ENCODE assay signal across 9 cellular contexts in the genomic region with DNA sequence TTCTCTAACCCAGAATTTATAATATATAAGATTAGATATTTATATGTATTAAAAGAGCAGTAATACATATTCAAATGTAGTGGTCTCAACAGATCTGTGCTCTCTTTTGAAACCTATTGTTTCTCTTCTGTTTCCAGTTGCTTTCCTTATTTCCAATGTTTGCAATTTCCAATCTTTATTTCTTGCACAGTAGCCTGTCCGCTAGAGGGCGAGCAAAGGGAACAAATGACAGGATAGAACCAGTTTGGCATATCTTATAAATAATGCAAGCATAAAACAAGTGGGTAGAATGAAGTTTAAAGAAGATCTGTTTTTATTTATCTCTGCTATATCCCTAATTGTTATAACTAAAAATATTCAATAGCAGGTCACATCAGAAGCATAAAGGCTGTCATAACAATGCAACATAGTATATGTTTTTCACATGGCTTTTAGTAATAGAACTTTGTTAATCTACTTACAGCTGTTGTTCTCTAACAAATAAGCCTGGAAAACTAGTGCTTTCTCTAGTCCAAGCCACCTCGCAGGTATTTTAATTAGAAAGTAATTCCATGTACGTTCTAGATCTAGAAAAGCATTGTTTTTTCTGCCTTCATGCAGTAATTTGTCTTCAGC. TPM values are rescaled to one million over a fixed set of nuclear protein-coding genes. Genes with fewer than 3 reads are reported as not detected.
DNase-seq lines count a peak whose midpoint lies in the region; ATAC-seq, FAIRE-seq and TF ChIP-seq lines count a peak whose summit lies in the region.
"Had no signal": no experiment of that assay in that cellular context is flagged by ENCODE, and none has a peak within 500 bp of the region (broad histone marks: within the 10 kb centered on the region; RNA-seq: fewer than 3 reads in every experiment).

No MANE protein-coding gene starts in this region.

- H3K4me1 ChIP-seq in endodermal cell (ENCODE audit: control insufficient read depth, insufficient read depth, low read length) (no peaks in the 10 kb centered on the region), stomach (peaks cover 0 to 6% (median 4%) of the 10 kb centered on the region in 4 donors)

- H3K4me3 ChIP-seq in endodermal cell (ENCODE audit: low read length) (no peak overlapping the region), stomach (no peak overlapping the region)
- H3K4me3 ChIP-seq: skin epidermis had no signal

- H3K27ac ChIP-seq in endodermal cell (ENCODE audit: low read depth, low read length) (no peak overlapping the region), stomach (no peak overlapping the region)
- H3K27ac ChIP-seq: skin epidermis had no signal

- no peaks in the 10 kb centered on the region for H3K4me1 Mint-ChIP-seq in activated CD4-positive, alpha-beta T cell treated with anti-CD3 and anti-CD28 coated beads, Interleukin-2, amount 10 ng/mL, durations not matched to agents 24 days and 14 days
- peaks cover 12% of the 10 kb centered on the region for H3K4me1 Mint-ChIP-seq in endodermal cell

- H3K36me3 Mint-ChIP-seq in activated CD4-positive, alpha-beta T cell treated with anti-CD3 and anti-CD28 coated beads, Interleukin-2, amount 10 ng/mL, durations not matched to agents 24 days and 14 days (ENCODE audit: low read depth), result no peaks in the 10 kb centered on the region
- H3K36me3 Mint-ChIP-seq in endodermal cell (ENCODE audit: low read depth), result no peaks in the 10 kb centered on the region

- H3K27ac Mint-ChIP-seq in activated CD4-positive, alpha-beta T cell treated with anti-CD3 and anti-CD28 coated beads, Interleukin-2, amount 10 ng/mL, durations not matched to agents 24 days and 14 days, result no peak overlapping the region
- H3K27ac Mint-ChIP-seq in endodermal cell, result no peak overlapping the region

- H3K36me3 ChIP-seq in endodermal cell (ENCODE audit: control insufficient read depth, insufficient read depth, low read length), result no peaks in the 10 kb centered on the region
- no peaks in the 10 kb centered on the region for H3K36me3 ChIP-seq in stomach

- 0 to 6% methylated on average over 1 to 4 of the region's 4 CpGs for WGBS in endodermal cell (ENCODE audit: insufficient coverage in 1 of 2, insufficient read length in 1 of 2), 2 experiments
- WGBS in stomach, 5 donors, result 3 to 10% (median 4%) methylated on average over 4 of the region's 4 CpGs

- ATAC-seq in GM18520 (IDR thresholded peaks at IDR 0.05; ENCODE audit: unreplicated experiment), result no peak

- H3K9me3 ChIP-seq in endodermal cell (ENCODE audit: control insufficient read depth, low read length), result no peaks in the 10 kb centered on the region
- H3K9me3 ChIP-seq in stomach, result no peaks in the 10 kb centered on the region

- intact Hi-C loops in activated CD4-positive, alpha-beta T cell treated with anti-CD3 and anti-CD28 coated beads, Interleukin-2, amount 10 ng/mL, durations not matched to agents 24 days and 14 days (cut with micrococcal nuclease), result loop anchor here (5.0 kb wide), 4 partner anchors 154 to 589 kb away; a partner anchor contains a TSS
- intact Hi-C loops in stomach (cut with DNase I; ENCODE audit: low total_unique reads), result no loop called here

- no peak for TF ChIP-seq EP300 in stomach (IDR thresholded peaks at IDR 0.05)

- TF ChIP-seq CTCF in endodermal cell (conservative IDR thresholded peaks at IDR 0.05) (peak; percentile 91), stomach (IDR thresholded peaks at IDR 0.05) (peak in 5 of 7 experiments; percentile 39 to 86 (median 77))

- TF ChIP-seq POLR2A in stomach (IDR thresholded peaks at IDR 0.05), result no peak

- DNase-seq in AG08395 (ENCODE audit: low spot score) (peak; percentile 51), GM18507 (ENCODE audit: extremely low spot score, insufficient read length, low read depth) (no peak), NCI-H460 (ENCODE audit: extremely low read depth, low read depth) (peak; percentile 52), endodermal cell (peak; percentile 81), mucosa of gallbladder (ENCODE audit: low spot score) (peak; percentile 69), stomach (peak; percentile 81)
- peak; percentile 85 for DNase-seq in activated CD4-positive, alpha-beta T cell treated with anti-CD3 and anti-CD28 coated beads, Interleukin-2, amount 10 ng/mL, durations not matched to agents 24 days and 14 days

- no peak overlapping the region for H3K4me3 Mint-ChIP-seq in activated CD4-positive, alpha-beta T cell treated with anti-CD3 and anti-CD28 coated beads, Interleukin-2, amount 10 ng/mL, durations not matched to agents 24 days and 14 days
- H3K4me3 Mint-ChIP-seq in endodermal cell, result no peak overlapping the region

- peak; percentile 78 for FAIRE-seq in GM18507 (lab: Jason Lieb, UNC)

- H3K9ac ChIP-seq in endodermal cell (ENCODE audit: extremely low read depth, low read length, poor library complexity, severe bottlenecking), result no peak overlapping the region

- peaks cover 31% of the 10 kb centered on the region for H3K27me3 Mint-ChIP-seq in activated CD4-positive, alpha-beta T cell treated with anti-CD3 and anti-CD28 coated beads, Interleukin-2, amount 10 ng/mL, durations not matched to agents 24 days and 14 days
- H3K27me3 Mint-ChIP-seq in endodermal cell (ENCODE audit: insufficient read depth), result peaks cover 4% of the 10 kb centered on the region

- H3K27me3 ChIP-seq in endodermal cell (ENCODE audit: control insufficient read depth, insufficient read depth, low read length, poor library complexity, severe bottlenecking), result no peaks in the 10 kb centered on the region
- peaks cover 0 to 4% (median 0%) of the 10 kb centered on the region in 3 donors for H3K27me3 ChIP-seq in stomach

- no peaks in the 10 kb centered on the region for H3K9me3 Mint-ChIP-seq in activated CD4-positive, alpha-beta T cell treated with anti-CD3 and anti-CD28 coated beads, Interleukin-2, amount 10 ng/mL, durations not matched to agents 24 days and 14 days
- no peaks in the 10 kb centered on the region for H3K9me3 Mint-ChIP-seq in endodermal cell

RNA-seq across cellular contexts. Expression of a gene that starts 15.1 kb away (rescaled TPM):
- total RNA-seq in NCI-H460 (2014; rRNA removed; shearing (Covaris generic)), result 33.0 and 35.3 TPM in 2 replicates
- polyA plus RNA-seq in NCI-H460 (2014; cell fraction: nucleus; rRNA removed), result 20.0 and 22.4 TPM in 2 replicates
- total RNA-seq in activated CD4-positive, alpha-beta T cell treated with anti-CD3 and anti-CD28 coated beads, Interleukin-2, amount 10 ng/mL, durations not matched to agents 24 days and 14 days, result 14.3 and 14.6 TPM in 2 replicates
- total RNA-seq in endodermal cell, result 10 to 100 TPM; 23.2 to 26.3 TPM
- 25.8 TPM for polyA plus RNA-seq in endodermal cell (2013, experiment 1 of 2)
- polyA plus RNA-seq in endodermal cell (2013, experiment 2 of 2), result 23.2 TPM
- total RNA-seq in mucosa of gallbladder, result 31.3 TPM
- 10 to 100 TPM; 10.7 to 42.6 (median 13.3) TPM for total RNA-seq in stomach
- 10 to 100 TPM in 2 of 3 donors, 1 to 10 TPM in 1; 9.8 to 23.4 (median 12.6) TPM for polyA plus RNA-seq in stomach
